In the genomic region with DNA sequence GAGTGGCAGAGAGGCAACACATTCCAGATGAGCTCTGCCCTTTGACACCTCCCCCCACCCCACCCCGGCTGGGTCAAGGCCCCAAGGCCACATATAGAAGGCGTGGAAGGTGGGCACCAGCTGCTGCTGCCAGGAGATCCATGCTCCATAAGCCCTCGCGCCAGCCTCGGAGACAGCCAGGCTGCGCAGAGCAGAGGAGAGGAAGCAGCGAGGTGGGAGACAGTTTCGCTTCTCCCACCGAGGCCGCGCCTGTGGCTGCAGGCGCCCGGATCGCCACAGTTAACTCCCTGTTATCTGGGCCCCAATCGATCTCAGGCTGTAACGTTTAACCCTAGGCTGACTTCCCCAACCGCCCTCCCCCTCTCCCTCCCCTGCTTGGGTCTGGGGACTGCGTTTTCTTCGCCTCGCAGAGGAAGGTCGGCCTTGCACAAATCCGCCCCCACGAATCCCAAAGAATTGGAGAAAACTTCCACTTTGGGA, we compare ENCODE assay signal across 9 cellular contexts. TPM values are rescaled to one million over a fixed set of nuclear protein-coding genes. Genes with fewer than 3 reads are reported as not detected.
DNase-seq lines count a peak whose midpoint lies in the region; ATAC-seq and TF ChIP-seq lines count a peak whose summit lies in the region.
"Had no signal": no experiment of that assay in that cellular context is flagged by ENCODE, and none has a peak within 500 bp of the region (broad histone marks: within the 10 kb centered on the region; RNA-seq: fewer than 3 reads in every experiment).

No MANE protein-coding gene starts in this region.

- peaks cover 66% of the 10 kb centered on the region for H3K4me1 Mint-ChIP-seq in activated B cell treated with CpG ODN at 0.5 μM for 24 hours

- peaks cover 4 to 40% of the 10 kb centered on the region in 2 experiments; a peak in 2 of 4 replicates for H3K4me1 ChIP-seq in SK-N-SH (ENCODE audit: control insufficient read depth in 1 of 2, insufficient read depth in 2 of 2, low read depth in 1 of 2, low read length in 1 of 2)
- H3K4me1 ChIP-seq in left lung: peaks cover 17 to 52% of the 10 kb centered on the region in 2 donors
- H3K4me1 ChIP-seq in suprapubic skin: peaks cover 63% of the 10 kb centered on the region

- H3K27me3 Mint-ChIP-seq in activated B cell treated with CpG ODN at 0.5 μM for 24 hours: no peaks in the 10 kb centered on the region

- intact Hi-C loops in activated B cell treated with CpG ODN at 0.5 μM for 24 hours (cut with micrococcal nuclease) (no loop called here), left lung (cut with DNase I) (no loop called here)

- TF ChIP-seq EP300 in SK-N-SH (IDR thresholded peaks at IDR 0.05; ENCODE audit: borderline replicate concordance in 1 of 2, low read depth in 1 of 2, low read length in 1 of 2): no peak
- no peak for TF ChIP-seq EP300 in suprapubic skin (IDR thresholded peaks at IDR 0.05)

- peaks cover 12% of the 10 kb centered on the region for H4K20me1 ChIP-seq in SK-N-SH (ENCODE audit: insufficient read depth)

- H3K36me3 Mint-ChIP-seq in activated B cell treated with CpG ODN at 0.5 μM for 24 hours (ENCODE audit: low read depth): peaks cover 11% of the 10 kb centered on the region

- whole genome bisulfite sequencing in SK-N-SH (ENCODE audit: low lambda C conversion rate): 87% methylated on average over 17 of the region's 23 CpGs
- 21% methylated on average over 22 of the region's 23 CpGs for WGBS in suprapubic skin

- H3K4me3 Mint-ChIP-seq in activated B cell treated with CpG ODN at 0.5 μM for 24 hours: peak overlapping the region; percentile 81

- POLR2A ChIA-PET in SK-N-SH (lab: Yijun Ruan, JAX) (interaction anchor here (1.3 to 6.9 kb wide), 5 partner anchors 9 to 119 kb away, joined by 4 to 130 read pairs (median 23); no protein-coding TSS in a partner anchor), activated B cell treated with CpG ODN at 0.5 μM for 24 hours (lab: Charles Lee) (interaction anchor here (1.2 to 16.5 kb wide), 5 partner anchors 11 to 43 kb away, joined by 3 to 772 read pairs (median 9); no protein-coding TSS in a partner anchor)

- H3K27me3 ChIP-seq in SK-N-SH (ENCODE audit: insufficient read depth) (no peaks in the 10 kb centered on the region), left lung (peaks cover 0 to 66% of the 10 kb centered on the region in 2 donors), suprapubic skin (peaks cover 4% of the 10 kb centered on the region)

- H3K27ac ChIP-seq in SK-N-SH (ENCODE audit: low read depth in 2 of 2, low read length in 1 of 2): no peak overlapping the region
- H3K27ac ChIP-seq in left lung: no peak overlapping the region
- H3K27ac ChIP-seq in suprapubic skin: no peak overlapping the region

- no peak for TF ChIP-seq RAD21 in SK-N-SH (IDR thresholded peaks at IDR 0.05; ENCODE audit: low read length)

- DNase-seq in SK-N-SH (peak; percentile 60), activated B cell treated with CpG ODN at 0.5 μM for 24 hours (peak; percentile 19), left lung (peak; percentile 43 to 83), suprapubic skin (ENCODE audit: low spot score in 2 of 2) (peak in 1 of 2 donors; percentile 66)
- DNase-seq: NCI-H1436 had no signal

- H3K9me2 ChIP-seq in SK-N-SH: no peaks in the 10 kb centered on the region

- no peak for TF ChIP-seq CTCF in SK-N-SH (IDR thresholded peaks at IDR 0.05)
- no peak for TF ChIP-seq CTCF in activated B cell treated with CpG ODN at 0.5 μM for 24 hours (IDR thresholded peaks at IDR 0.05)
- no peak for TF ChIP-seq CTCF in left lung (IDR thresholded peaks at IDR 0.05)
- TF ChIP-seq CTCF in suprapubic skin (IDR thresholded peaks at IDR 0.05): no peak

- no peak for ATAC-seq in SK-N-SH treated with all-trans-retinoic acid at 6 μM for 48 hours
- ATAC-seq in activated B cell treated with CpG ODN at 0.5 μM for 24 hours (ENCODE audit: low read depth): no peak
- no peak for ATAC-seq in left lung
- ATAC-seq in GM18861 (IDR thresholded peaks at IDR 0.05; ENCODE audit: unreplicated experiment): no peak
- no peak for ATAC-seq in activated CD4-positive, CD25-positive, alpha-beta regulatory T cell treated with anti-CD3 and anti-CD28 coated beads, Interleukin-2, amount 50 U/mL, for 24 hours
- ATAC-seq in HG02981 (IDR thresholded peaks at IDR 0.05; ENCODE audit: unreplicated experiment): no peak

- CTCF ChIA-PET in SK-N-SH (lab: Yijun Ruan, JAX): interaction anchor here (1.5 to 22.4 kb wide), 6 partner anchors 11 to 121 kb away, joined by 5 to 627 read pairs (median 40); no protein-coding TSS in a partner anchor
- CTCF ChIA-PET in activated B cell treated with CpG ODN at 0.5 μM for 24 hours (lab: Charles Lee): interaction anchor here (1.8 to 9.8 kb wide), 2 partner anchors 12 to 43 kb away, joined by 18 to 169 read pairs; no protein-coding TSS in a partner anchor

- peaks cover 42% of the 10 kb centered on the region for H3K79me2 ChIP-seq in SK-N-SH (ENCODE audit: insufficient read depth)

- no peak overlapping the region for H2AFZ ChIP-seq in SK-N-SH (ENCODE audit: low read depth)

- no peak overlapping the region for H3K4me2 ChIP-seq in SK-N-SH

- H3K9ac ChIP-seq in SK-N-SH: no peak overlapping the region

- no peak overlapping the region for H3K4me3 ChIP-seq in SK-N-SH (ENCODE audit: low read depth in 2 of 2, low read length in 1 of 2)
- H3K4me3 ChIP-seq in left lung: peak overlapping the region in 1 of 2 donors; percentile 76
- H3K4me3 ChIP-seq in suprapubic skin: peak overlapping the region; percentile 85

- no peak for TF ChIP-seq POLR2A in suprapubic skin (IDR thresholded peaks at IDR 0.05)

- peaks cover 23% of the 10 kb centered on the region for H3F3A ChIP-seq in SK-N-SH (replicated peaks; ENCODE audit: insufficient read depth)

- no peaks in the 10 kb centered on the region for H3K9me3 ChIP-seq in SK-N-SH
- H3K9me3 ChIP-seq in left lung: no peaks in the 10 kb centered on the region
- H3K9me3 ChIP-seq in suprapubic skin: no peaks in the 10 kb centered on the region

- no peaks in the 10 kb centered on the region for H3K9me3 Mint-ChIP-seq in activated B cell treated with CpG ODN at 0.5 μM for 24 hours

- H3K27ac Mint-ChIP-seq in activated B cell treated with CpG ODN at 0.5 μM for 24 hours: no peak overlapping the region

- H3K36me3 ChIP-seq in SK-N-SH (replicated peaks in 1 of 2; ENCODE audit: control insufficient read depth in 1 of 2, insufficient read depth in 2 of 2, low read length in 1 of 2) (no peaks in the 10 kb centered on the region), left lung (no peaks in the 10 kb centered on the region), suprapubic skin (no peaks in the 10 kb centered on the region)

TF ChIP-seq in SK-N-SH, 30 proteins besides CTCF, POLR2A, EP300 and RAD21 (continues in another document):
- TF ChIP-seq FOSL2 (IDR thresholded peaks at IDR 0.05; ENCODE audit: borderline replicate concordance, low read depth) (no peak), JUND (IDR thresholded peaks at IDR 0.05) (no peak)

TF ChIP-seq in SK-N-SH treated with all-trans-retinoic acid at 6 μM for 48 hours, 23 proteins besides CTCF, POLR2A, EP300 and RAD21 (continues in another document):
- TF ChIP-seq ESRRG (CRISPR knock-in tag; IDR thresholded peaks at IDR 0.05) (no peak), RARB (CRISPR knock-in tag; IDR thresholded peaks at IDR 0.05) (no peak), PPARA (CRISPR knock-in tag; IDR thresholded peaks at IDR 0.05; ENCODE audit: borderline replicate concordance) (no peak)
- TF ChIP-seq, protein P1, sequence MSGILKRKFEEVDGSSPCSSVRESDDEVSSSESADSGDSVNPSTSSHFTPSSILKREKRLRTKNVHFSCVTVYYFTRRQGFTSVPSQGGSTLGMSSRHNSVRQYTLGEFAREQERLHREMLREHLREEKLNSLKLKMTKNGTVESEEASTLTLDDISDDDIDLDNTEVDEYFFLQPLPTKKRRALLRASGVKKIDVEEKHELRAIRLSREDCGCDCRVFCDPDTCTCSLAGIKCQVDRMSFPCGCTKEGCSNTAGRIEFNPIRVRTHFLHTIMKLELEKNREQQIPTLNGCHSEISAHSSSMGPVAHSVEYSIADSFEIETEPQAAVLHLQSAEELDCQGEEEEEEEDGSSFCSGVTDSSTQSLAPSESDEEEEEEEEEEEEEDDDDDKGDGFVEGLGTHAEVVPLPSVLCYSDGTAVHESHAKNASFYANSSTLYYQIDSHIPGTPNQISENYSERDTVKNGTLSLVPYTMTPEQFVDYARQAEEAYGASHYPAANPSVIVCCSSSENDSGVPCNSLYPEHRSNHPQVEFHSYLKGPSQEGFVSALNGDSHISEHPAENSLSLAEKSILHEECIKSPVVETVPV (CRISPR knock-in tag; IDR thresholded peaks at IDR 0.05): no peak
- TF ChIP-seq, protein P2, sequence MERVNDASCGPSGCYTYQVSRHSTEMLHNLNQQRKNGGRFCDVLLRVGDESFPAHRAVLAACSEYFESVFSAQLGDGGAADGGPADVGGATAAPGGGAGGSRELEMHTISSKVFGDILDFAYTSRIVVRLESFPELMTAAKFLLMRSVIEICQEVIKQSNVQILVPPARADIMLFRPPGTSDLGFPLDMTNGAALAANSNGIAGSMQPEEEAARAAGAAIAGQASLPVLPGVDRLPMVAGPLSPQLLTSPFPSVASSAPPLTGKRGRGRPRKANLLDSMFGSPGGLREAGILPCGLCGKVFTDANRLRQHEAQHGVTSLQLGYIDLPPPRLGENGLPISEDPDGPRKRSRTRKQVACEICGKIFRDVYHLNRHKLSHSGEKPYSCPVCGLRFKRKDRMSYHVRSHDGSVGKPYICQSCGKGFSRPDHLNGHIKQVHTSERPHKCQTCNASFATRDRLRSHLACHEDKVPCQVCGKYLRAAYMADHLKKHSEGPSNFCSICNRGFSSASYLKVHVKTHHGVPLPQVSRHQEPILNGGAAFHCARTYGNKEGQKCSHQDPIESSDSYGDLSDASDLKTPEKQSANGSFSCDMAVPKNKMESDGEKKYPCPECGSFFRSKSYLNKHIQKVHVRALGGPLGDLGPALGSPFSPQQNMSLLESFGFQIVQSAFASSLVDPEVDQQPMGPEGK (CRISPR knock-in tag; IDR thresholded peaks at IDR 0.05; ENCODE audit: borderline replicate concordance): no peak

RNA-seq across cellular contexts. Expression of a gene that starts 1.2 kb away (rescaled TPM):
- 47.4 and 52.9 TPM in 2 replicates for polyA plus RNA-seq in SK-N-SH (2012; rRNA removed)
- 32.6 and 46.5 TPM in 2 replicates for polyA plus RNA-seq in SK-N-SH (2012; cell fraction: cytosol; rRNA removed)
- 35.1 and 38.6 TPM in 2 replicates for polyA plus RNA-seq in SK-N-SH (2012; cell fraction: nucleus; rRNA removed)
- 94.9 and 115 TPM in 2 replicates for total RNA-seq in activated B cell treated with CpG ODN at 0.5 μM for 24 hours
- 10 to 100 TPM; 24.5 to 29.6 TPM for total RNA-seq in left lung
- total RNA-seq in suprapubic skin: 10 to 100 TPM; 21.8 to 40.6 (median 30.1) TPM
